In the genomic region with DNA sequence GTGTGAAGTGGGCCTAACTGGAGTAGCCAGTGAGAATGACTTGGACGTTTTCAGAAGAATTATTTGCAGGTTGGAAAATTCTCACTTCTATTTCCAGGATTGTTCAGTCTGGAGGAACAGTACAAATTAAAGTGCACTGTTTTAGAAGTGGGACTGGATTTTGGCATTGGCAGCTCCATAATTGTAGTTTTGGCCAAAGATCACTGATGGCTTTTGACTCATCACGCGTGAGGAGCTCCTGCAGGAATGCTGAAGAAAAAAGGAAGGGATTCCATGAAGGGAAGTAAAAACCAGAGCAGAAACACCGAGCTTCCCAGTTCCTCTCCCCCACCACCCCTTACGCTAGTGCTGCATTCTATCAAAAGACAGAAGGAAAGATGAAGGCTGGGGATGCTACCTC, we compare ENCODE assay signal across 26 cellular contexts.
"Had no signal": no experiment of that assay in that cellular context is flagged by ENCODE, and none has a peak within 500 bp of the region (broad histone marks: within the 10 kb centered on the region; RNA-seq: fewer than 3 reads in every experiment).

No MANE protein-coding gene starts in this region.

- H3K27ac Mint-ChIP-seq: activated T-helper 2 cell treated with anti-CD3 and anti-CD28 coated beads, Interferon-gamma antibody, Interleukin-2, Interleukin-4, amounts not matched to agents 10 μg/mL and 5 μg/mL and 100 μg/mL, durations not matched to agents 14 hours and 24 hours and 36 hours; stimulated activated effector memory CD8-positive, alpha-beta T cell treated with anti-CD3 and anti-CD28 coated beads, Interleukin-12 subunit alpha, Interleukin-12 subunit beta, amount 100 ng/mL, for 72 hours; stimulated activated naive CD8-positive, alpha-beta T cell treated with anti-CD3 and anti-CD28 coated beads, Interleukin-15, amount 100 ng/mL, for 72 hours; T-helper 2 cell treated with Interferon-gamma antibody and Interleukin-4, amounts not matched to agents 5 μg/mL and 100 μg/mL, for 36 hours had no signal

- H3K4me3 Mint-ChIP-seq: activated T-cell treated with anti-CD3 and anti-CD28 coated beads, Interleukin-2, amount 50 U/mL, for 4 hours; effector memory CD8-positive, alpha-beta T cell; naive B cell; neural crest cell; stimulated activated effector memory CD8-positive, alpha-beta T cell treated with anti-CD3 and anti-CD28 coated beads, Interleukin-12 subunit alpha, Interleukin-12 subunit beta, amount 100 ng/mL, for 72 hours; stimulated activated naive CD8-positive, alpha-beta T cell treated with anti-CD3 and anti-CD28 coated beads, Interleukin-15, amount 100 ng/mL, for 72 hours; T-helper 2 cell treated with Interferon-gamma antibody and Interleukin-4, amounts not matched to agents 5 μg/mL and 100 μg/mL, for 36 hours had no signal

- H3K4me3 ChIP-seq: dorsolateral prefrontal cortex, esophagus muscularis mucosa, lung, right lobe of liver, skin epidermis, tibial artery had no signal

- H3K9me3 Mint-ChIP-seq: activated T-cell treated with anti-CD3 and anti-CD28 coated beads, Interleukin-2, amount 50 U/mL, for 4 hours; activated T-helper 2 cell treated with anti-CD3 and anti-CD28 coated beads, Interferon-gamma antibody, Interleukin-2, Interleukin-4, amounts not matched to agents 10 μg/mL and 5 μg/mL and 100 μg/mL, durations not matched to agents 14 hours and 24 hours and 36 hours; effector memory CD8-positive, alpha-beta T cell; naive B cell; neural crest cell; stimulated activated effector memory CD8-positive, alpha-beta T cell treated with anti-CD3 and anti-CD28 coated beads, Interleukin-12 subunit alpha, Interleukin-12 subunit beta, amount 100 ng/mL, for 72 hours; stimulated activated naive CD8-positive, alpha-beta T cell treated with anti-CD3 and anti-CD28 coated beads, Interleukin-15, amount 100 ng/mL, for 72 hours; T-cell; T-helper 2 cell treated with Interferon-gamma antibody and Interleukin-4, amounts not matched to agents 5 μg/mL and 100 μg/mL, for 36 hours had no signal

- ATAC-seq: activated T-cell treated with anti-CD3 and anti-CD28 coated beads, Interleukin-2, amount 50 U/mL, for 4 hours; effector memory CD8-positive, alpha-beta T cell; foreskin keratinocyte; left lobe of liver; right lobe of liver; stimulated activated effector memory CD8-positive, alpha-beta T cell treated with anti-CD3 and anti-CD28 coated beads, Interleukin-12 subunit alpha, Interleukin-12 subunit beta, amount 100 ng/mL, for 72 hours; stimulated activated naive CD8-positive, alpha-beta T cell treated with anti-CD3 and anti-CD28 coated beads, Interleukin-15, amount 100 ng/mL, for 72 hours had no signal

- DNase-seq: activated CD8-positive, alpha-beta memory T cell treated with anti-CD3 and anti-CD28 coated beads for 24 hours; activated CD8-positive, alpha-beta memory T cell treated with anti-CD3 and anti-CD28 coated beads, Interleukin-2, amount 50 U/mL, for 4 hours; activated naive CD4-positive, alpha-beta T cell treated with Interleukin-2 at 50 U/mL for 16 hours; activated T-cell treated with anti-CD3 and anti-CD28 coated beads, Interleukin-2, amount 50 U/mL, for 4 hours; anterior cingulate cortex; brain microvascular endothelial cell; dorsolateral prefrontal cortex; effector memory CD8-positive, alpha-beta T cell; foreskin keratinocyte; naive B cell; occipital lobe; posterior cingulate gyrus; right lobe of liver; stimulated activated CD4-positive, alpha-beta T cell treated with anti-CD3 and anti-CD28 coated beads, Interleukin-2, amount 100 ng/mL, for 24 hours; stimulated activated naive CD8-positive, alpha-beta T cell treated with anti-CD3 and anti-CD28 coated beads, Interleukin-15, amount 100 ng/mL, for 72 hours; T-cell; tibial artery; WERI-Rb-1 had no signal

- H3K27me3 Mint-ChIP-seq: effector memory CD8-positive, alpha-beta T cell; naive B cell; stimulated activated naive CD8-positive, alpha-beta T cell treated with anti-CD3 and anti-CD28 coated beads, Interleukin-15, amount 100 ng/mL, for 72 hours; T-cell had no signal
